In genomic region chr18:11324956-11325873, GRCh38 we compare ENCODE assay signal across 7 cellular contexts.
DNase-seq lines count a peak whose midpoint lies in the region; ATAC-seq and TF ChIP-seq lines count a peak whose summit lies in the region.

No MANE protein-coding gene starts in this region.

- TF ChIP-seq POLR2A in gastrocnemius medialis (IDR thresholded peaks at IDR 0.05), result no peak

- DNase-seq in RWPE1 (ENCODE audit: low spot score) (peak; percentile 22), gastrocnemius medialis (no peak), COLO668 (lab: John Stamatoyannopoulos, UW; ENCODE audit: unreplicated experiment) (no peak), NCI-H2196 treated with DMSO at 0.1 percent for 48 hours (lab: John Stamatoyannopoulos, UW; ENCODE audit: unreplicated experiment) (no peak), Kasumi-1 (lab: John Stamatoyannopoulos, UW) (no peak)

- H3K27me3 ChIP-seq in gastrocnemius medialis, result no peaks in the 10 kb centered on the region

- no peaks in the 10 kb centered on the region for H3K36me3 ChIP-seq in gastrocnemius medialis

- H3K4me3 ChIP-seq in gastrocnemius medialis, result no peak overlapping the region

- no peaks in the 10 kb centered on the region for H3K9me3 ChIP-seq in gastrocnemius medialis

- POLR2A ChIA-PET in RWPE1 (lab: Yijun Ruan, JAX; ENCODE audit: low non-redundant PET), result no interaction called here

- CTCF ChIA-PET in RWPE1 (lab: Yijun Ruan, JAX), result interaction anchor here (0.5 to 1.7 kb wide), 3 partner anchors 15 to 68 kb away, joined by 3 to 4 read pairs (median 3); no protein-coding TSS in a partner anchor

- H3K4me1 ChIP-seq in gastrocnemius medialis, result peaks cover 16 to 29% of the 10 kb centered on the region in 2 donors

- ATAC-seq in GM18909 (IDR thresholded peaks at IDR 0.05; ENCODE audit: poor library complexity, unreplicated experiment) (peak; percentile 92), HG02885 (IDR thresholded peaks at IDR 0.05; ENCODE audit: poor library complexity, unreplicated experiment) (peak; percentile 93), gastrocnemius medialis (no peak)

- intact Hi-C loops in gastrocnemius medialis (cut with DNase I; ENCODE audit: low total_unique reads), result no loop called here

- no peak for TF ChIP-seq CTCF in RWPE1 (conservative IDR thresholded peaks at IDR 0.05; ENCODE audit: low read depth)
- no peak for TF ChIP-seq CTCF in gastrocnemius medialis (IDR thresholded peaks at IDR 0.05 in 4 of 5, conservative IDR thresholded peaks at IDR 0.05 in 1 of 5)

- H3K27ac ChIP-seq in RWPE1 (no peak overlapping the region), gastrocnemius medialis (peak overlapping the region; percentile 43 to 72 (median 62))

- in situ Hi-C loops in gastrocnemius medialis (cut with MboI; ENCODE audit: low sequenced_read_pairs in 4 of 4), result loop anchor here in 2 of 4 donors (10.0 to 25.0 kb wide), 2 partner anchors 180 to 187 kb away; no protein-coding TSS in a partner anchor

Comparison
In these comparisons a context has a peak if more than half of its experiments do, and no peak if none do; other contexts are left out.
1. ATAC-seq: peak in GM18909 (single experiment) and HG02885 (single experiment); none in gastrocnemius medialis (0 of 2).